ENCODE assay signal across 17 cellular contexts in genomic region chr7:117283371-117283770, GRCh38. TPM values are rescaled to one million over a fixed set of nuclear protein-coding genes. Genes with fewer than 3 reads are reported as not detected.
DNase-seq lines count a peak whose midpoint lies in the region; FAIRE-seq and TF ChIP-seq lines count a peak whose summit lies in the region.
"Had no signal": no experiment of that assay in that cellular context is flagged by ENCODE, and none has a peak within 500 bp of the region (broad histone marks: within the 10 kb centered on the region; RNA-seq: fewer than 3 reads in every experiment).

No MANE protein-coding gene starts in this region.

- TF ChIP-seq POLR2A in GM12892 (IDR thresholded peaks at IDR 0.05; ENCODE audit: low read depth, low read length) = no peak

- in situ Hi-C loops in ACHN (cut with HindIII; ENCODE audit: low pct_ligation_motif_present, low pct_unique_long_range_greater_than_20kb, low sequenced_read_pairs) = no loop called here

- H3K4me3 ChIP-seq in MG63 (no peak overlapping the region), bronchial epithelial cell (ENCODE audit: low read depth, low read length) (no peak overlapping the region)
- H3K4me3 ChIP-seq: GM12878, heart right ventricle, SJCRH30 had no signal

- TF ChIP-seq CTCF in bronchial epithelial cell (IDR thresholded peaks at IDR 0.05; ENCODE audit: insufficient read depth, low read length, severe bottlenecking) = no peak

- H3K27me3 ChIP-seq in MG63 (no peaks in the 10 kb centered on the region), bronchial epithelial cell (ENCODE audit: control insufficient read depth, insufficient read depth, low read length) (no peaks in the 10 kb centered on the region)
- H3K27me3 ChIP-seq: BE2C, heart right ventricle, SJCRH30 had no signal

- FAIRE-seq in bronchial epithelial cell (lab: Jason Lieb, UNC) (no peak), GM12892 (lab: Jason Lieb, UNC) (no peak)
- FAIRE-seq: GM12878, TTC549 had no signal

- H3K36me3 ChIP-seq in MG63 (no peaks in the 10 kb centered on the region), bronchial epithelial cell (ENCODE audit: control insufficient read depth, insufficient read depth, low read length) (no peaks in the 10 kb centered on the region)
- H3K36me3 ChIP-seq: BE2C, heart right ventricle, SJCRH30 had no signal

- H3K9me3 ChIP-seq in MG63 = no peaks in the 10 kb centered on the region
- H3K9me3 ChIP-seq: BE2C, heart right ventricle, SJCRH30 had no signal

- DNase-seq in AG20443 (ENCODE audit: low spot score) = peak; percentile 88
- DNase-seq in MG63 = peak; percentile 9
- peak; percentile 64 for DNase-seq in bronchial epithelial cell (ENCODE audit: low read depth)
- peak; percentile 91 for DNase-seq in iris pigment epithelial cell (ENCODE audit: low read depth)
- no peak for DNase-seq in ACHN
- no peak for DNase-seq in pons (ENCODE audit: low spot score)
- no peak for DNase-seq in GM12892 (ENCODE audit: insufficient read length)
- no peak for DNase-seq in GM19240 (ENCODE audit: insufficient read length, low spot score)
- DNase-seq: activated CD4-positive, alpha-beta T cell treated with anti-CD3 and anti-CD28 coated beads, Interleukin-2, amount 50 U/mL, for 48 hours; BE2C; effector CD8-positive, alpha-beta T cell; heart right ventricle; NCI-H1092; stimulated activated CD4-positive, alpha-beta T cell treated with anti-CD3 and anti-CD28 coated beads, Interleukin-15, amount 100 ng/mL, for 24 hours had no signal

RNA-seq across cellular contexts. Expression of gene WNT2, which starts 39.5 kb away (rescaled TPM):
- total RNA-seq in MG63 (2014; rRNA removed; shearing (Covaris generic); ENCODE audit: low replicate concordance) = not detected in 2 replicates
- total RNA-seq in bronchial epithelial cell = under 0.01 TPM in 1 of 2 replicates, not detected in the other
- polyA plus RNA-seq in GM12892 (2012; ENCODE audit: missing spikeins) = 1.2 TPM

Comparison
In these comparisons a context has a peak if more than half of its experiments do, and no peak if none do; other contexts are left out.
1. DNase-seq: peak in AG20443 (single experiment), MG63 (single experiment), bronchial epithelial cell (single experiment) and iris pigment epithelial cell (single experiment); none in ACHN (single experiment), pons (single experiment), GM12892 (single experiment) and GM19240 (single experiment).